Comparison of ENCODE assay signal across 18 cellular contexts in genomic region chr2:26448651-26449050, GRCh38. TPM values are rescaled to one million over a fixed set of nuclear protein-coding genes. Genes with fewer than 3 reads are reported as not detected.
DNase-seq lines count a peak whose midpoint lies in the region; ATAC-seq and TF ChIP-seq lines count a peak whose summit lies in the region.
"Had no signal": no experiment of that assay in that cellular context is flagged by ENCODE, and none has a peak within 500 bp of the region (broad histone marks: within the 10 kb centered on the region; RNA-seq: fewer than 3 reads in every experiment).

No MANE protein-coding gene starts in this region.

- H3K36me3 ChIP-seq in right atrium auricular region (no peaks in the 10 kb centered on the region), endodermal cell (ENCODE audit: control insufficient read depth, insufficient read depth, low read length) (no peaks in the 10 kb centered on the region), upper lobe of right lung (no peaks in the 10 kb centered on the region)
- H3K36me3 ChIP-seq: BLaER1 had no signal

- H3K27me3 ChIP-seq in right atrium auricular region, result no peaks in the 10 kb centered on the region
- H3K27me3 ChIP-seq in endodermal cell (ENCODE audit: control insufficient read depth, insufficient read depth, low read length, poor library complexity, severe bottlenecking), result no peaks in the 10 kb centered on the region
- no peaks in the 10 kb centered on the region for H3K27me3 ChIP-seq in upper lobe of right lung
- H3K27me3 ChIP-seq: BLaER1 had no signal

- H3K36me3 Mint-ChIP-seq in endodermal cell (ENCODE audit: low read depth), result no peaks in the 10 kb centered on the region
- H3K36me3 Mint-ChIP-seq: CD14-positive monocyte; CD4-positive, alpha-beta memory T cell had no signal

- H3K27ac Mint-ChIP-seq in endodermal cell, result no peak overlapping the region
- H3K27ac Mint-ChIP-seq: CD4-positive, alpha-beta memory T cell; H9 had no signal

- H3K27me3 Mint-ChIP-seq in endodermal cell (ENCODE audit: insufficient read depth), result peaks cover 5% of the 10 kb centered on the region

- no peaks in the 10 kb centered on the region for H3K4me1 Mint-ChIP-seq in endodermal cell
- H3K4me1 Mint-ChIP-seq: CD4-positive, alpha-beta memory T cell had no signal

- H3K4me1 ChIP-seq in right atrium auricular region, result no peaks in the 10 kb centered on the region
- no peaks in the 10 kb centered on the region for H3K4me1 ChIP-seq in endodermal cell (ENCODE audit: control insufficient read depth, insufficient read depth, low read length)
- no peaks in the 10 kb centered on the region for H3K4me1 ChIP-seq in upper lobe of right lung

- H3K9me3 Mint-ChIP-seq in endodermal cell, result peaks cover 5% of the 10 kb centered on the region

- no peaks in the 10 kb centered on the region for H3K9me3 ChIP-seq in right atrium auricular region
- no peaks in the 10 kb centered on the region for H3K9me3 ChIP-seq in endodermal cell (ENCODE audit: control insufficient read depth, low read length)
- no peaks in the 10 kb centered on the region for H3K9me3 ChIP-seq in upper lobe of right lung
- H3K9me3 ChIP-seq: BLaER1 had no signal

- H3K4me3 ChIP-seq in right atrium auricular region, result no peak overlapping the region
- no peak overlapping the region for H3K4me3 ChIP-seq in endodermal cell (ENCODE audit: low read length)
- H3K4me3 ChIP-seq in upper lobe of right lung, result no peak overlapping the region
- H3K4me3 ChIP-seq: BLaER1 had no signal

- no peak overlapping the region for H3K27ac ChIP-seq in right atrium auricular region
- H3K27ac ChIP-seq in endodermal cell (ENCODE audit: low read depth, low read length), result no peak overlapping the region
- H3K27ac ChIP-seq in upper lobe of right lung, result no peak overlapping the region
- H3K27ac ChIP-seq: BLaER1 had no signal

- intact Hi-C loops in left cardiac atrium (cut with DNase I) (no loop called here), posterior vena cava (cut with DNase I) (no loop called here), upper lobe of right lung (cut with DNase I) (no loop called here)

- H3K9ac ChIP-seq in endodermal cell (ENCODE audit: extremely low read depth, low read length, poor library complexity, severe bottlenecking), result no peak overlapping the region
- H3K9ac ChIP-seq: BLaER1 had no signal

- TF ChIP-seq CTCF in right atrium auricular region (IDR thresholded peaks at IDR 0.05), result no peak
- no peak for TF ChIP-seq CTCF in endodermal cell (conservative IDR thresholded peaks at IDR 0.05)
- TF ChIP-seq CTCF in upper lobe of right lung (IDR thresholded peaks at IDR 0.05), result no peak

- ATAC-seq in left cardiac atrium, result no peak
- peak; percentile 37 for ATAC-seq in upper lobe of right lung
- no peak for ATAC-seq in GM21515 (IDR thresholded peaks at IDR 0.05; ENCODE audit: unreplicated experiment)

- H3K4me3 Mint-ChIP-seq in endodermal cell, result no peak overlapping the region
- H3K4me3 Mint-ChIP-seq: CD14-positive monocyte; CD4-positive, alpha-beta memory T cell; H9 had no signal

- WGBS in endodermal cell (ENCODE audit: insufficient coverage in 1 of 2, insufficient read length in 1 of 2), 2 experiments, result 90% methylated on average over 6 to 9 of the region's 9 CpGs

- DNase-seq in right atrium auricular region (ENCODE audit: low spot score) (peak; percentile 46), left cardiac atrium (no peak), endodermal cell (peak; percentile 39), posterior vena cava (ENCODE audit: low spot score) (peak; percentile 58), upper lobe of right lung (no peak), NCI-H146 (lab: John Stamatoyannopoulos, UW) (no peak), kidney glomerular epithelial cell (lab: John Stamatoyannopoulos, UW) (no peak)
- DNase-seq: 8988T; CD4-positive, alpha-beta memory T cell; DMS79 treated with DMSO at 0.1 percent for 48 hours; GF-D8; H9 had no signal

RNA-seq across cellular contexts. Expression of gene OTOF, which starts 29.3 kb away (rescaled TPM):
- total RNA-seq in right atrium auricular region (under 1 TPM; 0.08 to 0.33 TPM), left cardiac atrium (under 1 TPM in 1 of 2 donors, not detected in 1; 0.18 TPM), endodermal cell (1 to 10 TPM; 1.1 to 1.2 TPM), posterior vena cava (under 1 TPM; 0.29 to 0.32 TPM), upper lobe of right lung (0.69 TPM)
- polyA plus RNA-seq in endodermal cell (2013, experiment 1 of 2), result 0.75 TPM
- polyA plus RNA-seq in endodermal cell (2013, experiment 2 of 2), result 0.37 TPM
- total RNA-seq: A673, H1 had no signal
- polyA plus RNA-seq: AG04450, CD14-positive monocyte had no signal

RNA-seq across cellular contexts. Expression of gene DRC1, which starts 46.9 kb away (rescaled TPM):
- total RNA-seq in right atrium auricular region (not detected), left cardiac atrium (not detected), endodermal cell (under 1 TPM; 0.33 to 0.48 TPM), posterior vena cava (not detected), upper lobe of right lung (not detected)
- polyA plus RNA-seq in endodermal cell (2013, experiment 1 of 2), result 1.0 TPM
- 0.91 TPM for polyA plus RNA-seq in endodermal cell (2013, experiment 2 of 2)
- total RNA-seq: A673; CD4-positive, alpha-beta memory T cell; H1; H9 had no signal
- polyA plus RNA-seq: AG04450; CD14-positive monocyte; CD4-positive, alpha-beta memory T cell had no signal

Comparison
In these comparisons a context has a peak if more than half of its experiments do, and no peak if none do; other contexts are left out.
1. DNase-seq: peak in right atrium auricular region (single experiment), endodermal cell (single experiment) and posterior vena cava (single experiment); none in left cardiac atrium (single experiment), upper lobe of right lung (single experiment), NCI-H146 (single experiment) and kidney glomerular epithelial cell (single experiment).